10 cellular contexts compared by ENCODE assay signal in the genomic region with DNA sequence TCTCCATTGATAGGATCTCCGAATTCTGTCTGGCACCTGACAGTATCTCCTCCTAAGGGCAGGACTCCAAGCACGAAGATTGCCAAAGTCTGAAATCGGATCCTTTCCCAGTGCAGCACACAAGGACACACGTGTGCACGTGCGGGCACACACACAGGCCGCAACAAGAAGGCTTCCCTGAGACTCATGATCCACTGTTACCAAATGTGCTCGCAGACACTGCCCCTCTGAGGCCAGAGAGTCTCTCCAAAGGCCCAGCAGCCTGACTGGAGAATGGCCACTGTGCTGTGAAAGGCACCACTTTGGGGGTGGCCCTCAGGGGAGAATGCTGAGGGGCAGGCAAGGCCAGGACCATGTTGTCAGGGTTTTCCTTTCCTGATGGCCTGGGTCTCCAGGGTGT.
DNase-seq lines count a peak whose midpoint lies in the region; ATAC-seq, FAIRE-seq and TF ChIP-seq lines count a peak whose summit lies in the region.
"Had no signal": no experiment of that assay in that cellular context is flagged by ENCODE, and none has a peak within 500 bp of the region (broad histone marks: within the 10 kb centered on the region; RNA-seq: fewer than 3 reads in every experiment).

No MANE protein-coding gene starts in this region.

- H3K9me3 ChIP-seq in HepG2 (ENCODE audit: low read length) = no peaks in the 10 kb centered on the region
- H3K9me3 ChIP-seq in right lobe of liver = no peaks in the 10 kb centered on the region
- no peaks in the 10 kb centered on the region for H3K9me3 ChIP-seq in esophagus muscularis mucosa

- BruUV-seq in HepG2 (replicated peaks; lab: Mats Ljungman, UMichigan) = no TSS peak

- no peaks in the 10 kb centered on the region for H3K36me3 Mint-ChIP-seq in activated T-cell treated with anti-CD3 and anti-CD28 coated beads, Interleukin-2, amount 50 U/mL, for 4 hours (ENCODE audit: insufficient read depth)

- peaks cover 0 to 1% of the 10 kb centered on the region in 2 experiments; a peak in 1 of 5 replicates for H3K36me3 ChIP-seq in HepG2 (replicated peaks in 1 of 2; ENCODE audit: control insufficient read depth in 1 of 2, insufficient read depth in 2 of 2, low read length in 2 of 2)
- H3K36me3 ChIP-seq in right lobe of liver = no peaks in the 10 kb centered on the region
- peaks cover 0 to 17% (median 4%) of the 10 kb centered on the region in 4 donors for H3K36me3 ChIP-seq in esophagus muscularis mucosa

- ATAC-seq in HepG2 (peak; percentile 55; the same call in 2 of the 3 replicates), right lobe of liver (no peak), GM18858 (IDR thresholded peaks at IDR 0.05; ENCODE audit: unreplicated experiment) (no peak)
- ATAC-seq in activated T-cell treated with anti-CD3 and anti-CD28 coated beads, Interleukin-2, amount 50 U/mL, for 4 hours = no peak

- peaks cover 13% of the 10 kb centered on the region for H3K27me3 Mint-ChIP-seq in activated T-cell treated with anti-CD3 and anti-CD28 coated beads, Interleukin-2, amount 50 U/mL, for 4 hours (ENCODE audit: low read depth)

- H3K27me3 ChIP-seq in HepG2 (ENCODE audit: control insufficient read depth in 1 of 2, insufficient read depth in 2 of 2, low read length in 2 of 2) (no peaks in the 10 kb centered on the region), right lobe of liver (no peaks in the 10 kb centered on the region), esophagus muscularis mucosa (no peaks in the 10 kb centered on the region)

- H3K27ac ChIP-seq in HepG2 (ENCODE audit: extremely low read length, insufficient read depth, low read length) = no peak overlapping the region
- H3K27ac ChIP-seq in right lobe of liver = no peak overlapping the region
- peak overlapping the region; percentile 28 to 66 (median 44) for H3K27ac ChIP-seq in esophagus muscularis mucosa (replicated peaks in 1 of 4)

- TF ChIP-seq CTCF in HepG2 (CRISPR knock-in tag; IDR thresholded peaks at IDR 0.05) = peak; percentile 47; the same call in 1 of the 2 replicates
- no peak for TF ChIP-seq CTCF in right lobe of liver (IDR thresholded peaks at IDR 0.05)
- TF ChIP-seq CTCF in esophagus muscularis mucosa (IDR thresholded peaks at IDR 0.05) = no peak

- in situ Hi-C loops in HepG2 (cut with HindIII; ENCODE audit: extremely low pct_ligation_motif_present, low pct_unique_long_range_greater_than_20kb) = no loop called here

- no peak overlapping the region for H3K4me3 ChIP-seq in HepG2 (replicated peaks in 1 of 3; ENCODE audit: insufficient read depth in 1 of 3, low read depth in 2 of 3, low read length in 3 of 3)
- H3K4me3 ChIP-seq in right lobe of liver = no peak overlapping the region
- H3K4me3 ChIP-seq in esophagus muscularis mucosa = no peak overlapping the region

- DNase-seq in HepG2 (ENCODE audit: low spot score) (no peak), right lobe of liver (no peak), esophagus muscularis mucosa (ENCODE audit: extremely low spot score) (no peak), medulla oblongata (ENCODE audit: extremely low spot score) (peak; percentile 90), NCI-H748 treated with DMSO at 0.1 percent for 48 hours (lab: John Stamatoyannopoulos, UW) (no peak), SIG-M5 (lab: John Stamatoyannopoulos, UW) (no peak)
- DNase-seq in activated T-cell treated with anti-CD3 and anti-CD28 coated beads, Interleukin-2, amount 50 U/mL, for 4 hours = no peak
- DNase-seq: KBM-7 had no signal

- no peak for TF ChIP-seq EP300 in HepG2 (IDR thresholded peaks at IDR 0.05; ENCODE audit: low read depth in 2 of 2, low read length in 2 of 2)
- no peak for TF ChIP-seq EP300 in HepG2 (CRISPR knock-in tag; IDR thresholded peaks at IDR 0.05; ENCODE audit: borderline replicate concordance)
- TF ChIP-seq EP300 in esophagus muscularis mucosa (IDR thresholded peaks at IDR 0.05) = no peak

- no peak for TF ChIP-seq RAD21 in HepG2 (CRISPR knock-in tag; IDR thresholded peaks at IDR 0.05)

- TF ChIP-seq POLR2A in HepG2 (IDR thresholded peaks at IDR 0.05; ENCODE audit: insufficient read depth in 1 of 2, low read depth in 2 of 2, low read length in 2 of 2) (no peak), right lobe of liver (IDR thresholded peaks at IDR 0.05) (no peak), esophagus muscularis mucosa (IDR thresholded peaks at IDR 0.05; ENCODE audit: low read depth) (no peak)

- 90% methylated on average over 8 of the region's 8 CpGs for WGBS in HepG2 (ENCODE audit: low lambda C conversion rate)
- 80% methylated on average over 5 of the region's 8 CpGs for WGBS in right lobe of liver (ENCODE audit: insufficient coverage, low coverage, low lambda C conversion rate, missing lambda C conversion rate)
- WGBS in esophagus muscularis mucosa = 44% methylated on average over 7 of the region's 8 CpGs

- no peaks in the 10 kb centered on the region for H3K9me3 Mint-ChIP-seq in activated T-cell treated with anti-CD3 and anti-CD28 coated beads, Interleukin-2, amount 50 U/mL, for 4 hours
- H3K9me3 Mint-ChIP-seq: central memory CD8-positive, alpha-beta T cell had no signal

- intact Hi-C loops in HepG2 (cut with micrococcal nuclease; ENCODE audit: unreplicated experiment) = no loop called here
- intact Hi-C loops in right lobe of liver (cut with DNase I) = no loop called here
- intact Hi-C loops in esophagus muscularis mucosa (cut with DNase I) = no loop called here

- H3K9ac ChIP-seq in HepG2 (ENCODE audit: insufficient read depth, low read depth, low read length) = no peak overlapping the region

- H3K4me1 Mint-ChIP-seq in activated T-cell treated with anti-CD3 and anti-CD28 coated beads, Interleukin-2, amount 50 U/mL, for 4 hours (ENCODE audit: low read depth) = peaks cover 4% of the 10 kb centered on the region
- H3K4me1 Mint-ChIP-seq: central memory CD8-positive, alpha-beta T cell had no signal

- H3K4me2 ChIP-seq in HepG2 (ENCODE audit: low read depth, low read length) = no peak overlapping the region

- H3K4me1 ChIP-seq in HepG2 (ENCODE audit: insufficient read depth, low read length) = peaks cover 19% of the 10 kb centered on the region
- no peaks in the 10 kb centered on the region for H3K4me1 ChIP-seq in right lobe of liver
- peaks cover 11 to 38% (median 33%) of the 10 kb centered on the region in 4 donors for H3K4me1 ChIP-seq in esophagus muscularis mucosa

- H4K20me1 ChIP-seq in HepG2 (ENCODE audit: insufficient read depth, low read length) = no peaks in the 10 kb centered on the region

- no peaks in the 10 kb centered on the region for H3K79me2 ChIP-seq in HepG2 (ENCODE audit: insufficient read depth, low read length)

- CTCF ChIA-PET in HepG2 (lab: Yijun Ruan, JAX; ENCODE audit: low intra/inter-chr PET ratio, low total read pairs) = no interaction called here

- no peak for FAIRE-seq in HepG2 (lab: Jason Lieb, UNC)

- POLR2A ChIA-PET in HepG2 (lab: Yijun Ruan, JAX) = no interaction called here

- H3K4me3 Mint-ChIP-seq in activated T-cell treated with anti-CD3 and anti-CD28 coated beads, Interleukin-2, amount 50 U/mL, for 4 hours = no peak overlapping the region
- H3K4me3 Mint-ChIP-seq: central memory CD8-positive, alpha-beta T cell had no signal

- no peak overlapping the region for H2AFZ ChIP-seq in HepG2 (ENCODE audit: low read length)

TF ChIP-seq in HepG2, 621 proteins besides CTCF, POLR2A, EP300 and RAD21:
- TF ChIP-seq KMT2A (CRISPR knock-in tag; IDR thresholded peaks at IDR 0.05) = no peak
- TF ChIP-seq POLR2G (IDR thresholded peaks at IDR 0.05; ENCODE audit: low read depth, low read length) = no peak
- TF ChIP-seq STAG1 (CRISPR knock-in tag; IDR thresholded peaks at IDR 0.05) = peak; percentile 47
TF ChIP-seq in HepG2: peak in this region for 1.

Comparison
In these comparisons a context has a peak if more than half of its experiments do, and no peak if none do; other contexts are left out.
1. H3K27ac ChIP-seq: peak in esophagus muscularis mucosa (4 of 4); none in HepG2 (single experiment) and right lobe of liver (0 of 3).